Comparison of ENCODE assay signal across 18 cellular contexts in genomic region chr18:62736077-62736476, GRCh38. TPM values are rescaled to one million over a fixed set of nuclear protein-coding genes. Genes with fewer than 3 reads are reported as not detected.
DNase-seq lines count a peak whose midpoint lies in the region; ATAC-seq, FAIRE-seq and TF ChIP-seq lines count a peak whose summit lies in the region.
"Had no signal": no experiment of that assay in that cellular context is flagged by ENCODE, and none has a peak within 500 bp of the region (broad histone marks: within the 10 kb centered on the region; RNA-seq: fewer than 3 reads in every experiment).

No MANE protein-coding gene starts in this region.

- in situ Hi-C loops in IMR-90 (cut with MboI; ENCODE audit: low sequenced_read_pairs) = no loop called here

- H3K27me3 ChIP-seq in IMR-90 (ENCODE audit: control insufficient read depth, insufficient read depth, low read length) = no peaks in the 10 kb centered on the region
- H3K27me3 ChIP-seq: BE2C had no signal

- H4K8ac ChIP-seq in IMR-90 (ENCODE audit: low read depth in 2 of 2, low read length in 2 of 2) = no peak overlapping the region

- H3K23ac ChIP-seq in IMR-90 (ENCODE audit: low read depth, low read length) = no peak overlapping the region

- no peak overlapping the region for H3K14ac ChIP-seq in IMR-90 (replicated peaks; ENCODE audit: low read depth, low read length)

- H2BK120ac ChIP-seq in IMR-90 (ENCODE audit: low read depth, low read length) = no peak overlapping the region

- TF ChIP-seq CTCF in IMR-90 (conservative IDR thresholded peaks at IDR 0.05; ENCODE audit: low read depth, low read length) (no peak), brain (conservative IDR thresholded peaks at IDR 0.05) (no peak), type B pancreatic cell (conservative IDR thresholded peaks at IDR 0.05) (no peak), lower leg skin (IDR thresholded peaks at IDR 0.05) (no peak)

- H3K27ac Mint-ChIP-seq in brain (peak overlapping the region in 3 of 5 experiments; percentile 4 to 54 (median 51)), type B pancreatic cell (peak overlapping the region; percentile 22)
- H3K27ac Mint-ChIP-seq: CD4-positive, CD25-positive, alpha-beta regulatory T cell; CD8-positive, alpha-beta memory T cell; IgD-negative memory B cell had no signal

- FAIRE-seq in GM12892 (lab: Jason Lieb, UNC) = peak; percentile 36

- no peak overlapping the region for H2AK9ac ChIP-seq in IMR-90 (replicated peaks; ENCODE audit: low read depth, low read length, poor library complexity)

- no peak overlapping the region for H4K91ac ChIP-seq in IMR-90 (ENCODE audit: insufficient read depth, low read depth, low read length)

- H3K9me3 ChIP-seq in IMR-90 (ENCODE audit: control insufficient read depth, insufficient read depth, low read length) = no peaks in the 10 kb centered on the region; the same call in 1 of the 2 replicates
- H3K9me3 ChIP-seq: BE2C, HAP-1 had no signal

- dilution Hi-C loops in IMR-90 (cut with HindIII; ENCODE audit: low sequenced_read_pairs, unreplicated experiment) = no loop called here

- TF ChIP-seq POLR2A in GM12892 (IDR thresholded peaks at IDR 0.05; ENCODE audit: low read depth, low read length) = no peak
- TF ChIP-seq POLR2A in IMR-90 (IDR thresholded peaks at IDR 0.05; ENCODE audit: low read depth, low read length) = no peak
- TF ChIP-seq POLR2A in lower leg skin (IDR thresholded peaks at IDR 0.05) = no peak

- CTCF ChIA-PET in IMR-90 (lab: Yijun Ruan, JAX) = no interaction called here

- no peak overlapping the region for H2AK5ac ChIP-seq in IMR-90 (ENCODE audit: low read depth, low read length)

- TF ChIP-seq RAD21 in IMR-90 (IDR thresholded peaks at IDR 0.05; ENCODE audit: low read length) = no peak

- BruUV-seq in IMR-90 (replicated peaks; lab: Mats Ljungman, UMichigan) = no TSS peak

- H3K27ac ChIP-seq in IMR-90 (ENCODE audit: insufficient read depth, low read length) = no peak overlapping the region

- H3K4me2 ChIP-seq in IMR-90 (ENCODE audit: low read depth, low read length) = no peak overlapping the region

- peaks cover 2% of the 10 kb centered on the region for H3K4me1 ChIP-seq in IMR-90 (ENCODE audit: control insufficient read depth, insufficient read depth, low read length)
- H3K4me1 ChIP-seq: BE2C had no signal

- no peak overlapping the region for H3K56ac ChIP-seq in IMR-90 (ENCODE audit: extremely low read depth, insufficient read depth, low read length)

- WGBS in IMR-90 (ENCODE audit: extremely low coverage in 2 of 2, insufficient read length in 1 of 2), 2 experiments = 100% methylated on average over 1 of the region's 2 CpGs; no CpG with 5 or more reads in 1 of the 2 experiments
- 94 to 97% methylated on average over 2 of the region's 2 CpGs for WGBS in lower leg skin, 2 donors

- no peaks in the 10 kb centered on the region for H3K27me3 Mint-ChIP-seq in brain
- no peaks in the 10 kb centered on the region for H3K27me3 Mint-ChIP-seq in type B pancreatic cell
- H3K27me3 Mint-ChIP-seq: CD4-positive, CD25-positive, alpha-beta regulatory T cell; CD8-positive, alpha-beta memory T cell; IgD-negative memory B cell had no signal

- peaks cover 52% of the 10 kb centered on the region for H3K4me1 Mint-ChIP-seq in brain
- peaks cover 20% of the 10 kb centered on the region for H3K4me1 Mint-ChIP-seq in type B pancreatic cell (ENCODE audit: unreplicated experiment)

- POLR2A ChIA-PET in IMR-90 (lab: Charles Lee; ENCODE audit: unreplicated experiment) = no interaction called here

- DNase-seq in GM12892 (ENCODE audit: insufficient read length) (no peak), IMR-90 (no peak), type B pancreatic cell (ENCODE audit: extremely low spot score, unreplicated experiment) (no peak), hippocampal formation (lab: John Stamatoyannopoulos, UW) (no peak), lower leg skin (ENCODE audit: low spot score in 2 of 2) (no peak)
- DNase-seq: ACHN; BE2C; C1 segment of cervical spinal cord; CD4-positive, CD25-positive, alpha-beta regulatory T cell; CD8-positive, alpha-beta memory T cell; COR-L47; GDM1; GOT3; KG1 had no signal

- H3K36me3 ChIP-seq in IMR-90 (ENCODE audit: control insufficient read depth, insufficient read depth, low read length) = no peaks in the 10 kb centered on the region
- H3K36me3 ChIP-seq: BE2C, HAP-1 had no signal

- 0 out of 2 replicates have a peak, but pooled peaks cover 6% of the 10 kb centered on the region for H4K20me1 ChIP-seq in IMR-90 (ENCODE audit: insufficient read depth, low read length)

- no peak overlapping the region for H3K4ac ChIP-seq in IMR-90 (ENCODE audit: low read depth, low read length)

- H3K18ac ChIP-seq in IMR-90 (ENCODE audit: low read depth, low read length) = no peak overlapping the region

- peaks cover 12 to 31% of the 10 kb centered on the region in 2 experiments; a peak in 3 of 4 replicates for H3K79me1 ChIP-seq in IMR-90 (ENCODE audit: low read depth in 1 of 2, low read length in 2 of 2)

- no peak overlapping the region for H3K9ac ChIP-seq in IMR-90 (ENCODE audit: low read depth, low read length)

- intact Hi-C loops in IMR-90 (cut with micrococcal nuclease) (no loop called here), lower leg skin (cut with DNase I; ENCODE audit: low total_unique reads) (no loop called here)

- no peak overlapping the region for H2AFZ ChIP-seq in IMR-90 (replicated peaks; ENCODE audit: low read length, poor library complexity)

- H3K9me3 Mint-ChIP-seq in brain = peaks cover 28 to 57% (median 32%) of the 10 kb centered on the region in 5 experiments
- peaks cover 12% of the 10 kb centered on the region for H3K9me3 Mint-ChIP-seq in type B pancreatic cell

- H3K36me3 Mint-ChIP-seq in brain (peaks cover 68% of the 10 kb centered on the region), type B pancreatic cell (peaks cover 14% of the 10 kb centered on the region)

- H3K4me3 ChIP-seq in IMR-90 (ENCODE audit: insufficient read depth, low read depth, low read length) = no peak overlapping the region
- no peak overlapping the region for H3K4me3 ChIP-seq in lower leg skin (ENCODE audit: low read depth, poor library complexity, severe bottlenecking)
- H3K4me3 ChIP-seq: HAP-1 had no signal

- no peak overlapping the region; the same call in 1 of the 2 replicates for H2BK20ac ChIP-seq in IMR-90 (ENCODE audit: low read depth, low read length)

- H3K9me1 ChIP-seq in IMR-90 (ENCODE audit: insufficient read depth, low read length) = no peaks in the 10 kb centered on the region; the same call in 1 of the 2 replicates

- ATAC-seq in IMR-90 (ENCODE audit: low read depth) (no peak), HG02981 (IDR thresholded peaks at IDR 0.05; ENCODE audit: unreplicated experiment) (no peak)

- H3K4me3 Mint-ChIP-seq in brain (peak overlapping the region in 1 of 5 experiments; percentile 66), type B pancreatic cell (no peak overlapping the region)
- H3K4me3 Mint-ChIP-seq: CD4-positive, CD25-positive, alpha-beta regulatory T cell; CD8-positive, alpha-beta memory T cell had no signal

- H2BK5ac ChIP-seq in IMR-90 (ENCODE audit: low read depth, low read length, poor library complexity, severe bottlenecking) = no peak overlapping the region

- H4K5ac ChIP-seq in IMR-90 (ENCODE audit: low read depth, low read length) = no peak overlapping the region

- no peak overlapping the region for H2BK15ac ChIP-seq in IMR-90 (ENCODE audit: low read depth, low read length)

TF ChIP-seq in IMR-90, 13 proteins besides CTCF, POLR2A, EP300 and RAD21:
- no peak for TF ChIP-seq SMC3 (IDR thresholded peaks at IDR 0.05; ENCODE audit: low read depth, low read length)
- TF ChIP-seq NFE2L2 (IDR thresholded peaks at IDR 0.05; ENCODE audit: low read depth, low read length) = no peak
- TF ChIP-seq MAFK (IDR thresholded peaks at IDR 0.05; ENCODE audit: low read depth, low read length) = 0 out of 2 replicates have a peak, but pooled peaks have one; percentile 21
TF ChIP-seq in IMR-90: peak in this region for 1.

RNA-seq across cellular contexts. Expression of gene PHLPP1, which starts 20.7 kb away (rescaled TPM):
- polyA plus RNA-seq in GM12892 (2012; ENCODE audit: missing spikeins) = 3.1 TPM
- total RNA-seq in IMR-90 (2012; rRNA removed) = 3.6 TPM in 2 replicates
- 3.3 and 4.2 TPM in 2 replicates for polyA plus RNA-seq in IMR-90 (2012; rRNA removed)
- polyA plus RNA-seq in IMR-90 (2012; cell fraction: cytosol; rRNA removed) = 2.4 and 2.7 TPM in 2 replicates
- 4.7 and 4.8 TPM in 2 replicates for polyA plus RNA-seq in IMR-90 (2012; cell fraction: nucleus; rRNA removed; ENCODE audit: low replicate concordance)
- 40.1 TPM for polyA plus RNA-seq in brain (ENCODE audit: insufficient read depth, low read depth, low replicate concordance)
- total RNA-seq in type B pancreatic cell (ENCODE audit: low replicate concordance) = 28.5 and 29.3 TPM in 2 replicates
- total RNA-seq in lower leg skin = 10 to 100 TPM; 27.3 to 38.5 (median 33.1) TPM
